In genomic region chr2:207041279-207041678, GRCh38 we compare ENCODE assay signal across 22 cellular contexts.
A peak's percentile ranks its signal among the peaks of the same experiment; 100 is the strongest.
DNase-seq lines count a peak whose midpoint lies in the region; ATAC-seq, FAIRE-seq and TF ChIP-seq lines count a peak whose summit lies in the region.
"Had no signal": no experiment of that assay in that cellular context is flagged by ENCODE, and none has a peak within 500 bp of the region (broad histone marks: within the 10 kb centered on the region; RNA-seq: fewer than 3 reads in every experiment).

No MANE protein-coding gene starts in this region.

- TF ChIP-seq EP300 in H1 (IDR thresholded peaks at IDR 0.05; ENCODE audit: borderline replicate concordance in 1 of 2, low read depth in 2 of 2, low read length in 2 of 2), result no peak

- no peak overlapping the region for H2AK5ac ChIP-seq in H1 (ENCODE audit: low read depth, low read length)

- H3K9ac ChIP-seq in H1 (replicated peaks in 1 of 4; ENCODE audit: extremely low read depth in 1 of 4, low read depth in 3 of 4, low read length in 3 of 4), result no peak overlapping the region

- H3K23ac ChIP-seq in H1 (ENCODE audit: insufficient read length), result no peak overlapping the region

- H3K4ac ChIP-seq in H1 (replicated peaks; ENCODE audit: insufficient read length, low read depth, low read length), result no peak overlapping the region

- POLR2A ChIA-PET in H1 (lab: Charles Lee; ENCODE audit: partially characterized antibody), result interaction anchor here (0.8 kb wide), 1 partner anchor 33 kb away, joined by 5 read pairs; no protein-coding TSS in a partner anchor

- H3K4me2 ChIP-seq in H1 (ENCODE audit: insufficient read depth in 1 of 2, low read depth in 2 of 2, low read length in 2 of 2), result peak overlapping the region in 1 of 2 experiments; percentile 37; a peak in 1 of 4 replicates
- H3K4me2 ChIP-seq: A549 had no signal

- intact Hi-C loops in heart left ventricle (cut with DNase I) (loop anchor here in 6 of 10 donors (5.0 to 10.0 kb wide), 4 partner anchors 124 to 434 kb away; partner anchors contain the start of gene KLF7 (in 1 of the 6)), left cardiac atrium (cut with DNase I) (no loop called here), tibial artery (cut with DNase I; ENCODE audit: low total_unique reads) (loop anchor here (5.0 to 10.0 kb wide), 2 partner anchors 94 to 126 kb away; partner anchors contain the start of gene KLF7)

- H3K79me1 ChIP-seq in H1 (ENCODE audit: low read depth, low read length), result no peaks in the 10 kb centered on the region

- peak overlapping the region; percentile 38; the same call in 1 of the 2 replicates for H2BK20ac ChIP-seq in H1 (ENCODE audit: low read length)

- H3K27ac Mint-ChIP-seq in stimulated activated effector memory CD8-positive, alpha-beta T cell treated with anti-CD3 and anti-CD28 coated beads, Interleukin-12 subunit alpha, Interleukin-12 subunit beta, amount 100 ng/mL, for 72 hours, result no peak overlapping the region
- H3K27ac Mint-ChIP-seq: activated T-cell treated with anti-CD3 and anti-CD28 coated beads, Interleukin-2, amount 50 U/mL, for 72 hours; CD8-positive, alpha-beta T cell; mesothelial cell of epicardium had no signal

- CTCF ChIA-PET in H1 (lab: Charles Lee; ENCODE audit: partially characterized antibody), result interaction anchor here (1.4 kb wide), 1 partner anchor 52 kb away, joined by 3 read pairs; no protein-coding TSS in a partner anchor

- H2BK15ac ChIP-seq in H1 (ENCODE audit: low read length), result no peak overlapping the region; the same call in 1 of the 2 replicates

- H3K4me3 Mint-ChIP-seq in stimulated activated effector memory CD8-positive, alpha-beta T cell treated with anti-CD3 and anti-CD28 coated beads, Interleukin-12 subunit alpha, Interleukin-12 subunit beta, amount 100 ng/mL, for 72 hours, result no peak overlapping the region
- H3K4me3 Mint-ChIP-seq: activated T-cell treated with anti-CD3 and anti-CD28 coated beads, Interleukin-2, amount 50 U/mL, for 72 hours; CD8-positive, alpha-beta T cell; mesothelial cell of epicardium had no signal

- H3K14ac ChIP-seq in H1 (ENCODE audit: insufficient read length), result no peak overlapping the region

- H3K23me2 ChIP-seq in H1 (ENCODE audit: low read depth, low read length), result no peaks in the 10 kb centered on the region

- peak overlapping the region; percentile 35; the same call in 1 of the 2 replicates for H2BK12ac ChIP-seq in H1 (ENCODE audit: low read depth, low read length)

- H4K20me1 ChIP-seq in H1 (replicated peaks in 1 of 2; ENCODE audit: control insufficient read depth in 1 of 2, insufficient read depth in 2 of 2, low read length in 2 of 2), result no peaks in the 10 kb centered on the region

- no peaks in the 10 kb centered on the region for H3K36me3 Mint-ChIP-seq in stimulated activated effector memory CD8-positive, alpha-beta T cell treated with anti-CD3 and anti-CD28 coated beads, Interleukin-12 subunit alpha, Interleukin-12 subunit beta, amount 100 ng/mL, for 72 hours
- H3K36me3 Mint-ChIP-seq: CD8-positive, alpha-beta T cell; mesothelial cell of epicardium had no signal

- 55 to 62% (median 58%) methylated on average over 10 of the region's 10 CpGs for WGBS in heart left ventricle, 4 donors
- WGBS in H1 (ENCODE audit: extremely low coverage in 1 of 2, insufficient coverage in 1 of 2, insufficient read length in 1 of 2, insufficient replicate concordance in 2 of 2, low coverage in 1 of 2, low lambda C conversion rate in 2 of 2, missing lambda C conversion rate in 1 of 2), 2 experiments, result 75% methylated on average over 9 of the region's 10 CpGs; no CpG with 5 or more reads in 1 of the 2 experiments

- no peaks in the 10 kb centered on the region for H3K27me3 ChIP-seq in heart left ventricle
- H3K27me3 ChIP-seq in H1 (replicated peaks in 1 of 4; ENCODE audit: control insufficient read depth in 3 of 4, extremely low read depth in 1 of 4, insufficient read depth in 3 of 4, low read length in 3 of 4), result no peaks in the 10 kb centered on the region
- H3K27me3 ChIP-seq in muscle layer of duodenum (ENCODE audit: low read depth, low read length), result no peaks in the 10 kb centered on the region
- no peaks in the 10 kb centered on the region for H3K27me3 ChIP-seq in tibial artery
- H3K27me3 ChIP-seq: adrenal gland had no signal

- H2BK5ac ChIP-seq in H1 (ENCODE audit: low read depth, low read length), result peak overlapping the region; percentile 35; the same call in 1 of the 2 replicates

- H3K9me3 ChIP-seq in heart left ventricle (no peaks in the 10 kb centered on the region), H1 (ENCODE audit: insufficient read depth in 2 of 2, low read depth in 1 of 2, low read length in 1 of 2) (no peaks in the 10 kb centered on the region), muscle layer of duodenum (ENCODE audit: control insufficient read depth in 1 of 2, low read length in 2 of 2) (no peaks in the 10 kb centered on the region), tibial artery (no peaks in the 10 kb centered on the region)
- H3K9me3 ChIP-seq: A549, adrenal gland had no signal

- peak overlapping the region in 7 of 12 donors; percentile 6 to 41 (median 26) for H3K4me3 ChIP-seq in heart left ventricle
- no peak overlapping the region for H3K4me3 ChIP-seq in H1 (ENCODE audit: extremely low read depth in 1 of 4, insufficient read depth in 2 of 4, low read depth in 3 of 4, low read length in 4 of 4)
- H3K4me3 ChIP-seq in muscle layer of duodenum (ENCODE audit: low read depth in 1 of 2, low read length in 2 of 2), result peak overlapping the region; percentile 15 to 28
- peak overlapping the region; percentile 35 to 47 for H3K4me3 ChIP-seq in tibial artery
- H3K4me3 ChIP-seq: A549, GM12878 had no signal

- no peak for TF ChIP-seq RAD21 in H1 (IDR thresholded peaks at IDR 0.05 in 1 of 2, conservative IDR thresholded peaks at IDR 0.05 in 1 of 2; ENCODE audit: low read depth in 2 of 2, low read length in 2 of 2)

- TF ChIP-seq CTCF in heart left ventricle (IDR thresholded peaks at IDR 0.05), result no peak
- no peak for TF ChIP-seq CTCF in H1 (IDR thresholded peaks at IDR 0.05; ENCODE audit: control extremely low read depth in 1 of 3, insufficient read depth in 1 of 3, low read depth in 1 of 3, low read length in 3 of 3)
- no peak for TF ChIP-seq CTCF in tibial artery (IDR thresholded peaks at IDR 0.05)

- no peak overlapping the region; the same call in 1 of the 2 replicates for H4K8ac ChIP-seq in H1 (ENCODE audit: extremely low read depth, insufficient read depth, low read length)

- H3K4me1 Mint-ChIP-seq in stimulated activated effector memory CD8-positive, alpha-beta T cell treated with anti-CD3 and anti-CD28 coated beads, Interleukin-12 subunit alpha, Interleukin-12 subunit beta, amount 100 ng/mL, for 72 hours, result no peaks in the 10 kb centered on the region

- no peak overlapping the region for H3K27ac ChIP-seq in heart left ventricle
- no peak overlapping the region for H3K27ac ChIP-seq in H1 (ENCODE audit: low read depth, low read length)
- no peak overlapping the region for H3K27ac ChIP-seq in muscle layer of duodenum (ENCODE audit: low read length)
- peak overlapping the region; percentile 55 to 70 for H3K27ac ChIP-seq in tibial artery
- H3K27ac ChIP-seq: A549, adrenal gland, SK-N-MC had no signal

- no peak overlapping the region for H2AFZ ChIP-seq in H1 (ENCODE audit: low read length)

- no peak for FAIRE-seq in H1 (lab: Jason Lieb, UNC)
- FAIRE-seq: A549, GM12878, TTC549 had no signal

- no peaks in the 10 kb centered on the region for H3K36me3 ChIP-seq in heart left ventricle
- H3K36me3 ChIP-seq in H1 (ENCODE audit: control insufficient read depth in 2 of 4, insufficient read depth in 4 of 4, low read length in 3 of 4), result no peaks in the 10 kb centered on the region
- no peaks in the 10 kb centered on the region for H3K36me3 ChIP-seq in muscle layer of duodenum (ENCODE audit: control insufficient read depth in 1 of 2, insufficient read depth in 2 of 2, low read length in 2 of 2)
- no peaks in the 10 kb centered on the region for H3K36me3 ChIP-seq in tibial artery
- H3K36me3 ChIP-seq: adrenal gland had no signal

- no peaks in the 10 kb centered on the region for H3K9me3 Mint-ChIP-seq in stimulated activated effector memory CD8-positive, alpha-beta T cell treated with anti-CD3 and anti-CD28 coated beads, Interleukin-12 subunit alpha, Interleukin-12 subunit beta, amount 100 ng/mL, for 72 hours
- H3K9me3 Mint-ChIP-seq: activated T-cell treated with anti-CD3 and anti-CD28 coated beads, Interleukin-2, amount 50 U/mL, for 72 hours; CD8-positive, alpha-beta T cell had no signal

- TF ChIP-seq POLR2A in heart left ventricle (IDR thresholded peaks at IDR 0.05) (no peak), H1 (IDR thresholded peaks at IDR 0.05; ENCODE audit: control extremely low read depth in 1 of 2, low read depth in 2 of 2, low read length in 2 of 2) (no peak)

- H3K4me1 ChIP-seq in heart left ventricle (peaks cover 0 to 26% (median 0%) of the 10 kb centered on the region in 12 donors), H1 (replicated peaks in 1 of 4; ENCODE audit: control insufficient read depth in 3 of 4, insufficient read depth in 4 of 4, low read length in 3 of 4) (peaks cover 4 to 15% (median 7%) of the 10 kb centered on the region in 4 experiments; a peak in 5 of 7 replicates), muscle layer of duodenum (ENCODE audit: control insufficient read depth in 1 of 2, insufficient read depth in 2 of 2, low read length in 2 of 2) (peaks cover 0 to 3% of the 10 kb centered on the region in 2 donors), tibial artery (peaks cover 0 to 27% (median 23%) of the 10 kb centered on the region in 4 donors)
- H3K4me1 ChIP-seq: A549, adrenal gland had no signal

- ATAC-seq in heart left ventricle, result peak in 1 of 4 donors; percentile 31
- ATAC-seq in left cardiac atrium, result no peak
- ATAC-seq in stimulated activated effector memory CD8-positive, alpha-beta T cell treated with anti-CD3 and anti-CD28 coated beads, Interleukin-12 subunit alpha, Interleukin-12 subunit beta, amount 100 ng/mL, for 72 hours, result no peak
- ATAC-seq: A549; activated T-cell treated with anti-CD3 and anti-CD28 coated beads, Interleukin-2, amount 50 U/mL, for 72 hours; CD8-positive, alpha-beta T cell; GM12878 had no signal

- no peak overlapping the region for H4K5ac ChIP-seq in H1 (ENCODE audit: insufficient read length, low read depth, low read length)

- H3K79me2 ChIP-seq in H1 (ENCODE audit: control insufficient read depth in 1 of 2, insufficient read depth in 2 of 2, low read length in 2 of 2), result no peaks in the 10 kb centered on the region

- peak overlapping the region; percentile 29 for H2BK120ac ChIP-seq in H1 (replicated peaks; ENCODE audit: low read depth, low read length)

- H3K56ac ChIP-seq in H1 (replicated peaks; ENCODE audit: insufficient read length, low read depth, low read length), result no peak overlapping the region

- H4K91ac ChIP-seq in H1 (replicated peaks; ENCODE audit: insufficient read length, low read length), result no peak overlapping the region

- DNase-seq in heart left ventricle (no peak), left cardiac atrium (no peak), H1 (ENCODE audit: low read depth in 1 of 2, low spot score in 2 of 2) (peak in 1 of 2 experiments; percentile 13), tibial artery (no peak), GF-D8 (lab: John Stamatoyannopoulos, UW) (no peak)
- DNase-seq in activated naive CD4-positive, alpha-beta T cell treated with Interleukin-2 at 50 U/mL for 16 hours, result no peak
- no peak for DNase-seq in stimulated activated effector memory CD8-positive, alpha-beta T cell treated with anti-CD3 and anti-CD28 coated beads, Interleukin-12 subunit alpha, Interleukin-12 subunit beta, amount 100 ng/mL, for 72 hours (ENCODE audit: low spot score in 2 of 2)
- DNase-seq: activated CD4-positive, alpha-beta T cell treated with anti-CD3 and anti-CD28 coated beads, Interleukin-2, amount 50 U/mL, for 48 hours; activated T-cell treated with anti-CD3 and anti-CD28 coated beads, Interleukin-2, amount 50 U/mL, for 72 hours; CD8-positive, alpha-beta T cell; EL; KG1; NCI-H1092 treated with DMSO at 0.1 percent for 48 hours; NCI-H2171; stimulated activated CD4-positive, alpha-beta T cell treated with anti-CD3 and anti-CD28 coated beads, Interleukin-15, amount 100 ng/mL, for 24 hours had no signal

- H3K18ac ChIP-seq in H1 (ENCODE audit: extremely low read depth, low read length), result peak overlapping the region; percentile 62; the same call in 1 of the 2 replicates

Comparison
In these comparisons a context has a peak if more than half of its experiments do, and no peak if none do; other contexts are left out.
1. intact Hi-C loops: an anchor here in heart left ventricle (5.0 to 10.0 kb wide) and tibial artery (5.0 to 10.0 kb wide); none called in left cardiac atrium.
2. H3K27ac ChIP-seq: peak in tibial artery (2 of 2); none in heart left ventricle (0 of 12), H1 (single experiment) and muscle layer of duodenum (single experiment).
3. H3K4me3 ChIP-seq: peak in heart left ventricle (7 of 12), muscle layer of duodenum (2 of 2) and tibial artery (2 of 2); none in H1 (0 of 4).